14 cellular contexts compared by ENCODE assay signal in genomic region chr7:2979276-2979675, GRCh38.
DNase-seq lines count a peak whose midpoint lies in the region; ATAC-seq lines count a peak whose summit lies in the region.
"Had no signal": no experiment of that assay in that cellular context is flagged by ENCODE, and none has a peak within 500 bp of the region (broad histone marks: within the 10 kb centered on the region; RNA-seq: fewer than 3 reads in every experiment).

No MANE protein-coding gene starts in this region.

- POLR2A ChIA-PET in activated CD4-positive, alpha-beta T cell treated with anti-CD3 and anti-CD28 coated beads for 36 hours (lab: Charles Lee) = no interaction called here
- POLR2A ChIA-PET in activated naive CD8-positive, alpha-beta T cell treated with anti-CD3 and anti-CD28 coated beads, Interleukin-2, amount 10 ng/mL, durations not matched to agents 7 days and 5 days (lab: Charles Lee) = interaction anchor here (0.7 to 3.2 kb wide), 5 partner anchors 14 to 62 kb away, joined by 3 to 9 read pairs (median 5); no protein-coding TSS in a partner anchor

- H3K4me1 Mint-ChIP-seq in activated CD4-positive, alpha-beta T cell treated with anti-CD3 and anti-CD28 coated beads for 36 hours = peaks cover 79% of the 10 kb centered on the region
- H3K4me1 Mint-ChIP-seq in activated naive CD8-positive, alpha-beta T cell treated with anti-CD3 and anti-CD28 coated beads, Interleukin-2, amount 10 ng/mL, durations not matched to agents 7 days and 5 days = peaks cover 64% of the 10 kb centered on the region
- H3K4me1 Mint-ChIP-seq in stimulated activated effector memory CD8-positive, alpha-beta T cell treated with anti-CD3 and anti-CD28 coated beads, Interleukin-12 subunit alpha, Interleukin-12 subunit beta, amount 100 ng/mL, for 72 hours = peaks cover 82% of the 10 kb centered on the region

- DNase-seq in activated CD4-positive, alpha-beta T cell treated with anti-CD3 and anti-CD28 coated beads for 36 hours = peak; percentile 38
- DNase-seq in activated CD4-positive, alpha-beta T cell treated with anti-CD3 and anti-CD28 coated beads for 1 hour = no peak
- DNase-seq in activated naive CD8-positive, alpha-beta T cell treated with anti-CD3 and anti-CD28 coated beads, Interleukin-2, amount 10 ng/mL, durations not matched to agents 7 days and 5 days = peak; percentile 46
- no peak for DNase-seq in stimulated activated effector memory CD8-positive, alpha-beta T cell treated with anti-CD3 and anti-CD28 coated beads, Interleukin-12 subunit alpha, Interleukin-12 subunit beta, amount 100 ng/mL, for 72 hours (ENCODE audit: low spot score in 2 of 2)
- DNase-seq in left ventricle myocardium superior (no peak), NCI-H2171 (lab: John Stamatoyannopoulos, UW) (no peak)
- DNase-seq: activated effector memory CD4-positive, alpha-beta T cell treated with Interleukin-2 at 50 U/mL for 16 hours; left cardiac atrium; NCI-H1092 treated with DMSO at 0.1 percent for 48 hours; right lobe of liver had no signal

- peak overlapping the region; percentile 94 for H3K27ac Mint-ChIP-seq in activated CD4-positive, alpha-beta T cell treated with anti-CD3 and anti-CD28 coated beads for 36 hours
- peak overlapping the region; percentile 92 for H3K27ac Mint-ChIP-seq in activated naive CD8-positive, alpha-beta T cell treated with anti-CD3 and anti-CD28 coated beads, Interleukin-2, amount 10 ng/mL, durations not matched to agents 7 days and 5 days
- H3K27ac Mint-ChIP-seq in stimulated activated effector memory CD8-positive, alpha-beta T cell treated with anti-CD3 and anti-CD28 coated beads, Interleukin-12 subunit alpha, Interleukin-12 subunit beta, amount 100 ng/mL, for 72 hours = peak overlapping the region; percentile 88

- no peaks in the 10 kb centered on the region for H3K9me3 Mint-ChIP-seq in activated CD4-positive, alpha-beta T cell treated with anti-CD3 and anti-CD28 coated beads for 36 hours (ENCODE audit: low read depth)
- H3K9me3 Mint-ChIP-seq in activated naive CD8-positive, alpha-beta T cell treated with anti-CD3 and anti-CD28 coated beads, Interleukin-2, amount 10 ng/mL, durations not matched to agents 7 days and 5 days = no peaks in the 10 kb centered on the region
- no peaks in the 10 kb centered on the region for H3K9me3 Mint-ChIP-seq in stimulated activated effector memory CD8-positive, alpha-beta T cell treated with anti-CD3 and anti-CD28 coated beads, Interleukin-12 subunit alpha, Interleukin-12 subunit beta, amount 100 ng/mL, for 72 hours

- CTCF ChIA-PET in activated CD4-positive, alpha-beta T cell treated with anti-CD3 and anti-CD28 coated beads for 36 hours (lab: Charles Lee) = interaction anchor here (1.0 to 1.2 kb wide), 2 partner anchors 27 to 113 kb away, joined by 4 to 6 read pairs; no protein-coding TSS in a partner anchor

- peaks cover 48% of the 10 kb centered on the region for H3K36me3 Mint-ChIP-seq in activated CD4-positive, alpha-beta T cell treated with anti-CD3 and anti-CD28 coated beads for 36 hours (ENCODE audit: low read depth)
- peaks cover 30% of the 10 kb centered on the region for H3K36me3 Mint-ChIP-seq in activated naive CD8-positive, alpha-beta T cell treated with anti-CD3 and anti-CD28 coated beads, Interleukin-2, amount 10 ng/mL, durations not matched to agents 7 days and 5 days
- peaks cover 64% of the 10 kb centered on the region for H3K36me3 Mint-ChIP-seq in stimulated activated effector memory CD8-positive, alpha-beta T cell treated with anti-CD3 and anti-CD28 coated beads, Interleukin-12 subunit alpha, Interleukin-12 subunit beta, amount 100 ng/mL, for 72 hours

- ATAC-seq in activated CD4-positive, alpha-beta T cell treated with anti-CD3 and anti-CD28 coated beads for 36 hours = no peak
- peak; percentile 26 for ATAC-seq in HG03095 (IDR thresholded peaks at IDR 0.05; ENCODE audit: unreplicated experiment)
- ATAC-seq in activated naive CD8-positive, alpha-beta T cell treated with anti-CD3 and anti-CD28 coated beads, Interleukin-2, amount 10 ng/mL, durations not matched to agents 7 days and 5 days (ENCODE audit: low read depth) = no peak
- no peak for ATAC-seq in stimulated activated effector memory CD8-positive, alpha-beta T cell treated with anti-CD3 and anti-CD28 coated beads, Interleukin-12 subunit alpha, Interleukin-12 subunit beta, amount 100 ng/mL, for 72 hours
- ATAC-seq in GM21737 (IDR thresholded peaks at IDR 0.05; ENCODE audit: unreplicated experiment) = no peak
- no peak for ATAC-seq in left ventricle myocardium superior
- ATAC-seq: A549, SK-N-SH treated with all-trans-retinoic acid at 6 μM for 48 hours had no signal

- no peaks in the 10 kb centered on the region for H3K27me3 Mint-ChIP-seq in activated CD4-positive, alpha-beta T cell treated with anti-CD3 and anti-CD28 coated beads for 36 hours
- no peaks in the 10 kb centered on the region for H3K27me3 Mint-ChIP-seq in activated naive CD8-positive, alpha-beta T cell treated with anti-CD3 and anti-CD28 coated beads, Interleukin-2, amount 10 ng/mL, durations not matched to agents 7 days and 5 days

- H3K4me3 Mint-ChIP-seq in activated CD4-positive, alpha-beta T cell treated with anti-CD3 and anti-CD28 coated beads for 36 hours = peak overlapping the region; percentile 74
- peak overlapping the region; percentile 79 for H3K4me3 Mint-ChIP-seq in activated naive CD8-positive, alpha-beta T cell treated with anti-CD3 and anti-CD28 coated beads, Interleukin-2, amount 10 ng/mL, durations not matched to agents 7 days and 5 days
- H3K4me3 Mint-ChIP-seq in stimulated activated effector memory CD8-positive, alpha-beta T cell treated with anti-CD3 and anti-CD28 coated beads, Interleukin-12 subunit alpha, Interleukin-12 subunit beta, amount 100 ng/mL, for 72 hours = peak overlapping the region; percentile 71

- intact Hi-C loops in activated CD4-positive, alpha-beta T cell treated with anti-CD3 and anti-CD28 coated beads for 36 hours (cut with DNase I, micrococcal nuclease) = loop anchor here (2.0 to 5.0 kb wide), 4 partner anchors 22 to 114 kb away; partner anchors contain the start of gene CARD11 (in 1 of the 2)
- intact Hi-C loops in left ventricle myocardium superior (cut with micrococcal nuclease) = no loop called here

Comparison
In these comparisons a context has a peak if more than half of its experiments do, and no peak if none do; other contexts are left out.
1. DNase-seq: peak in activated CD4-positive, alpha-beta T cell treated with anti-CD3 and anti-CD28 coated beads for 36 hours (single experiment) and activated naive CD8-positive, alpha-beta T cell treated with anti-CD3 and anti-CD28 coated beads, Interleukin-2, amount 10 ng/mL, durations not matched to agents 7 days and 5 days (single experiment); none in activated CD4-positive, alpha-beta T cell treated with anti-CD3 and anti-CD28 coated beads for 1 hour (single experiment), stimulated activated effector memory CD8-positive, alpha-beta T cell treated with anti-CD3 and anti-CD28 coated beads, Interleukin-12 subunit alpha, Interleukin-12 subunit beta, amount 100 ng/mL, for 72 hours (0 of 2), left ventricle myocardium superior (single experiment) and NCI-H2171 (single experiment).
2. Peak in every context shown above with its lines, with median percentiles within 50 percentile points of each other: H3K27ac Mint-ChIP-seq and H3K4me3 Mint-ChIP-seq.